Comparison of ENCODE assay signal across 21 cellular contexts in genomic region chr3:30002782-30003181, GRCh38.
"Had no signal": no experiment of that assay in that cellular context is flagged by ENCODE, and none has a peak within 500 bp of the region (broad histone marks: within the 10 kb centered on the region; RNA-seq: fewer than 3 reads in every experiment).

No MANE protein-coding gene starts in this region.

- DNase-seq: central memory CD4-positive, alpha-beta T cell; dorsolateral prefrontal cortex; effector memory CD4-positive, alpha-beta T cell; foreskin melanocyte; heart left ventricle; hippocampal formation; kidney glomerular epithelial cell; mammary epithelial cell; natural killer cell; occipital lobe; pancreas; retina; stimulated activated CD4-positive, alpha-beta T cell treated with anti-CD3 and anti-CD28 coated beads, Interleukin-12 subunit alpha, Interleukin-12 subunit beta, amount 100 ng/mL, for 4 hours; stimulated activated naive CD4-positive, alpha-beta T cell treated with Interleukin-2 at 50 U/mL for 16 hours; thyroid gland; uterus had no signal

- H3K4me3 ChIP-seq: coronary artery, dorsolateral prefrontal cortex, heart left ventricle, pancreas, skin epidermis, suprapubic skin, thyroid gland, uterus had no signal

- H3K27ac ChIP-seq: coronary artery, dorsolateral prefrontal cortex, pancreas, skin epidermis, suprapubic skin, thyroid gland, uterus had no signal

- FAIRE-seq: endometrium, islet of Langerhans, pancreas had no signal

- H3K27me3 ChIP-seq: dorsolateral prefrontal cortex, heart left ventricle, pancreas, suprapubic skin, thyroid gland, uterus had no signal

- H3K9me3 ChIP-seq: pancreas, thyroid gland, uterus had no signal

- H3K4me1 ChIP-seq: pancreas, suprapubic skin, thyroid gland, uterus had no signal

- H3K36me3 ChIP-seq: heart left ventricle, pancreas, suprapubic skin, thyroid gland, uterus had no signal
